Comparison of ENCODE assay signal across 1 cellular context in the genomic region with DNA sequence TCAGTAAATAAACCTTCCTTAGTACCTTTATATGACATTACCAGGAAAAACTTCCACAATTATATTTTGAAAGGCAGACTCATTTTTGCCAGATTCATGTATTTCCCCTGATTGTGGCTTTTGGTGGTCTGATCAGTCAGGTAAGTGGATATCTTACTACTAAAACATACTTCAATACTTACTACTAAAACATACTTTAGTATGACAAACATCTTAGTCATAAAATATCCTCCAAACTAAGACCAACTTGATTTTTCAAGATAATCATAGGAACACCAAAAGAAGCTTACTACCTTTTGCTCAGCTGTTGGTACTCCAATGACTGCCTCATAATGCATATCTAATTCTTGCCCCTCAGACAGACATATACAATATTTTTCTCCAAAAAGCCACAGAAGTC.
TF ChIP-seq lines count a peak whose summit lies in the region.

No MANE protein-coding gene starts in this region.

TF ChIP-seq in H1, 55 proteins besides CTCF, POLR2A, EP300 and RAD21 (continued from another document):
- TF ChIP-seq TCF12 (IDR thresholded peaks at IDR 0.05; ENCODE audit: low read depth, low read length) (no peak), GABPA (IDR thresholded peaks at IDR 0.05; ENCODE audit: borderline replicate concordance, insufficient read depth, low read length) (no peak), CBX8 (IDR thresholded peaks at IDR 0.05; ENCODE audit: borderline replicate concordance, low read depth, low read length) (no peak), PHF8 (conservative IDR thresholded peaks at IDR 0.05; ENCODE audit: low read depth, low read length) (no peak), JUN (IDR thresholded peaks at IDR 0.05; ENCODE audit: low read depth, low read length) (no peak), YY1 (IDR thresholded peaks at IDR 0.05; ENCODE audit: low read depth, low read length) (no peak), EZH2 (IDR thresholded peaks at IDR 0.05; ENCODE audit: low read depth, low read length, severe bottlenecking) (no peak), KDM5A (IDR thresholded peaks at IDR 0.05; ENCODE audit: low read length) (no peak), TAF1 (IDR thresholded peaks at IDR 0.05; ENCODE audit: low read depth, low read length) (no peak), SIRT6 (IDR thresholded peaks at IDR 0.05; ENCODE audit: low read length) (no peak)
- TF ChIP-seq, protein P1, sequence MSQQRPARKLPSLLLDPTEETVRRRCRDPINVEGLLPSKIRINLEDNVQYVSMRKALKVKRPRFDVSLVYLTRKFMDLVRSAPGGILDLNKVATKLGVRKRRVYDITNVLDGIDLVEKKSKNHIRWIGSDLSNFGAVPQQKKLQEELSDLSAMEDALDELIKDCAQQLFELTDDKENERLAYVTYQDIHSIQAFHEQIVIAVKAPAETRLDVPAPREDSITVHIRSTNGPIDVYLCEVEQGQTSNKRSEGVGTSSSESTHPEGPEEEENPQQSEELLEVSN (IDR thresholded peaks at IDR 0.05): no peak
- TF ChIP-seq, protein P2, sequence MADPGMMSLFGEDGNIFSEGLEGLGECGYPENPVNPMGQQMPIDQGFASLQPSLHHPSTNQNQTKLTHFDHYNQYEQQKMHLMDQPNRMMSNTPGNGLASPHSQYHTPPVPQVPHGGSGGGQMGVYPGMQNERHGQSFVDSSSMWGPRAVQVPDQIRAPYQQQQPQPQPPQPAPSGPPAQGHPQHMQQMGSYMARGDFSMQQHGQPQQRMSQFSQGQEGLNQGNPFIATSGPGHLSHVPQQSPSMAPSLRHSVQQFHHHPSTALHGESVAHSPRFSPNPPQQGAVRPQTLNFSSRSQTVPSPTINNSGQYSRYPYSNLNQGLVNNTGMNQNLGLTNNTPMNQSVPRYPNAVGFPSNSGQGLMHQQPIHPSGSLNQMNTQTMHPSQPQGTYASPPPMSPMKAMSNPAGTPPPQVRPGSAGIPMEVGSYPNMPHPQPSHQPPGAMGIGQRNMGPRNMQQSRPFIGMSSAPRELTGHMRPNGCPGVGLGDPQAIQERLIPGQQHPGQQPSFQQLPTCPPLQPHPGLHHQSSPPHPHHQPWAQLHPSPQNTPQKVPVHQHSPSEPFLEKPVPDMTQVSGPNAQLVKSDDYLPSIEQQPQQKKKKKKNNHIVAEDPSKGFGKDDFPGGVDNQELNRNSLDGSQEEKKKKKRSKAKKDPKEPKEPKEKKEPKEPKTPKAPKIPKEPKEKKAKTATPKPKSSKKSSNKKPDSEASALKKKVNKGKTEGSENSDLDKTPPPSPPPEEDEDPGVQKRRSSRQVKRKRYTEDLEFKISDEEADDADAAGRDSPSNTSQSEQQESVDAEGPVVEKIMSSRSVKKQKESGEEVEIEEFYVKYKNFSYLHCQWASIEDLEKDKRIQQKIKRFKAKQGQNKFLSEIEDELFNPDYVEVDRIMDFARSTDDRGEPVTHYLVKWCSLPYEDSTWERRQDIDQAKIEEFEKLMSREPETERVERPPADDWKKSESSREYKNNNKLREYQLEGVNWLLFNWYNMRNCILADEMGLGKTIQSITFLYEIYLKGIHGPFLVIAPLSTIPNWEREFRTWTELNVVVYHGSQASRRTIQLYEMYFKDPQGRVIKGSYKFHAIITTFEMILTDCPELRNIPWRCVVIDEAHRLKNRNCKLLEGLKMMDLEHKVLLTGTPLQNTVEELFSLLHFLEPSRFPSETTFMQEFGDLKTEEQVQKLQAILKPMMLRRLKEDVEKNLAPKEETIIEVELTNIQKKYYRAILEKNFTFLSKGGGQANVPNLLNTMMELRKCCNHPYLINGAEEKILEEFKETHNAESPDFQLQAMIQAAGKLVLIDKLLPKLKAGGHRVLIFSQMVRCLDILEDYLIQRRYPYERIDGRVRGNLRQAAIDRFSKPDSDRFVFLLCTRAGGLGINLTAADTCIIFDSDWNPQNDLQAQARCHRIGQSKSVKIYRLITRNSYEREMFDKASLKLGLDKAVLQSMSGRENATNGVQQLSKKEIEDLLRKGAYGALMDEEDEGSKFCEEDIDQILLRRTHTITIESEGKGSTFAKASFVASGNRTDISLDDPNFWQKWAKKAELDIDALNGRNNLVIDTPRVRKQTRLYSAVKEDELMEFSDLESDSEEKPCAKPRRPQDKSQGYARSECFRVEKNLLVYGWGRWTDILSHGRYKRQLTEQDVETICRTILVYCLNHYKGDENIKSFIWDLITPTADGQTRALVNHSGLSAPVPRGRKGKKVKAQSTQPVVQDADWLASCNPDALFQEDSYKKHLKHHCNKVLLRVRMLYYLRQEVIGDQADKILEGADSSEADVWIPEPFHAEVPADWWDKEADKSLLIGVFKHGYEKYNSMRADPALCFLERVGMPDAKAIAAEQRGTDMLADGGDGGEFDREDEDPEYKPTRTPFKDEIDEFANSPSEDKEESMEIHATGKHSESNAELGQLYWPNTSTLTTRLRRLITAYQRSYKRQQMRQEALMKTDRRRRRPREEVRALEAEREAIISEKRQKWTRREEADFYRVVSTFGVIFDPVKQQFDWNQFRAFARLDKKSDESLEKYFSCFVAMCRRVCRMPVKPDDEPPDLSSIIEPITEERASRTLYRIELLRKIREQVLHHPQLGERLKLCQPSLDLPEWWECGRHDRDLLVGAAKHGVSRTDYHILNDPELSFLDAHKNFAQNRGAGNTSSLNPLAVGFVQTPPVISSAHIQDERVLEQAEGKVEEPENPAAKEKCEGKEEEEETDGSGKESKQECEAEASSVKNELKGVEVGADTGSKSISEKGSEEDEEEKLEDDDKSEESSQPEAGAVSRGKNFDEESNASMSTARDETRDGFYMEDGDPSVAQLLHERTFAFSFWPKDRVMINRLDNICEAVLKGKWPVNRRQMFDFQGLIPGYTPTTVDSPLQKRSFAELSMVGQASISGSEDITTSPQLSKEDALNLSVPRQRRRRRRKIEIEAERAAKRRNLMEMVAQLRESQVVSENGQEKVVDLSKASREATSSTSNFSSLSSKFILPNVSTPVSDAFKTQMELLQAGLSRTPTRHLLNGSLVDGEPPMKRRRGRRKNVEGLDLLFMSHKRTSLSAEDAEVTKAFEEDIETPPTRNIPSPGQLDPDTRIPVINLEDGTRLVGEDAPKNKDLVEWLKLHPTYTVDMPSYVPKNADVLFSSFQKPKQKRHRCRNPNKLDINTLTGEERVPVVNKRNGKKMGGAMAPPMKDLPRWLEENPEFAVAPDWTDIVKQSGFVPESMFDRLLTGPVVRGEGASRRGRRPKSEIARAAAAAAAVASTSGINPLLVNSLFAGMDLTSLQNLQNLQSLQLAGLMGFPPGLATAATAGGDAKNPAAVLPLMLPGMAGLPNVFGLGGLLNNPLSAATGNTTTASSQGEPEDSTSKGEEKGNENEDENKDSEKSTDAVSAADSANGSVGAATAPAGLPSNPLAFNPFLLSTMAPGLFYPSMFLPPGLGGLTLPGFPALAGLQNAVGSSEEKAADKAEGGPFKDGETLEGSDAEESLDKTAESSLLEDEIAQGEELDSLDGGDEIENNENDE (IDR thresholded peaks at IDR 0.05; ENCODE audit: insufficient replicate concordance, low read length): no peak
- TF ChIP-seq, protein P3, sequence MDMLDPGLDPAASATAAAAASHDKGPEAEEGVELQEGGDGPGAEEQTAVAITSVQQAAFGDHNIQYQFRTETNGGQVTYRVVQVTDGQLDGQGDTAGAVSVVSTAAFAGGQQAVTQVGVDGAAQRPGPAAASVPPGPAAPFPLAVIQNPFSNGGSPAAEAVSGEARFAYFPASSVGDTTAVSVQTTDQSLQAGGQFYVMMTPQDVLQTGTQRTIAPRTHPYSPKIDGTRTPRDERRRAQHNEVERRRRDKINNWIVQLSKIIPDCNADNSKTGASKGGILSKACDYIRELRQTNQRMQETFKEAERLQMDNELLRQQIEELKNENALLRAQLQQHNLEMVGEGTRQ (IDR thresholded peaks at IDR 0.05; ENCODE audit: low read length): no peak
- TF ChIP-seq, protein P4, sequence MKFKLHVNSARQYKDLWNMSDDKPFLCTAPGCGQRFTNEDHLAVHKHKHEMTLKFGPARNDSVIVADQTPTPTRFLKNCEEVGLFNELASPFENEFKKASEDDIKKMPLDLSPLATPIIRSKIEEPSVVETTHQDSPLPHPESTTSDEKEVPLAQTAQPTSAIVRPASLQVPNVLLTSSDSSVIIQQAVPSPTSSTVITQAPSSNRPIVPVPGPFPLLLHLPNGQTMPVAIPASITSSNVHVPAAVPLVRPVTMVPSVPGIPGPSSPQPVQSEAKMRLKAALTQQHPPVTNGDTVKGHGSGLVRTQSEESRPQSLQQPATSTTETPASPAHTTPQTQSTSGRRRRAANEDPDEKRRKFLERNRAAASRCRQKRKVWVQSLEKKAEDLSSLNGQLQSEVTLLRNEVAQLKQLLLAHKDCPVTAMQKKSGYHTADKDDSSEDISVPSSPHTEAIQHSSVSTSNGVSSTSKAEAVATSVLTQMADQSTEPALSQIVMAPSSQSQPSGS (IDR thresholded peaks at IDR 0.05; ENCODE audit: low read length): no peak
TF ChIP-seq in H1: peak in this region for 0.
